34 cellular contexts compared by ENCODE assay signal in the genomic region with DNA sequence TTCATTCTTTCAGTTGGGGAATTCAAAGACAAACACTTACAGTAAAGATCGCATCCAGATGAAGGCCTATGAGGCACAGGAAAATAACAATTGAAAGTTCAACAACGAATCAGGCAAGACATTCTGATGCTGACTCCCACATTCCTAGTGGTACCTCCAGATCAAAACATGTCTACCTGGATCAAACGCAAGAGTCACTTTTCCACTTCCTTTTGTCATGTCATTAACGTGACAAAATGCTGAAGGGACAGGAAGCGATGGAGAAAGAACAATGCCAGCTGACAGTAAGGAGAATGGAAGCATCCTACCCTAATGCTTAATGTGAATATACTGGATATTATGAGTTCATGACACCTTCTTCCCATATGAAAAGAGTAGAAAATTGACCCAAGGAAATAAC.
"Had no signal": no experiment of that assay in that cellular context is flagged by ENCODE, and none has a peak within 500 bp of the region (broad histone marks: within the 10 kb centered on the region; RNA-seq: fewer than 3 reads in every experiment).

No MANE protein-coding gene starts in this region.

- H3K36me3 ChIP-seq: MG63 had no signal

- DNase-seq: Karpas-422, Kasumi-1, KG1, MG63, MM.1S, MV-4-11, NCI-H1048, NCI-H1092, NCI-H1092 treated with DMSO at 0.1 percent for 48 hours, NCI-H1105, NCI-H1105 treated with DMSO at 0.1 percent for 48 hours, NCI-H1417, NCI-H1417 treated with DMSO at 0.1 percent for 48 hours, NCI-H1436, NCI-H1436 treated with DMSO at 0.1 percent for 48 hours, NCI-H146, NCI-H1694, NCI-H1694 treated with DMSO at 0.1 percent for 48 hours, NCI-H187, NCI-H1930, NCI-H2029, NCI-H2029 treated with DMSO at 0.1 percent for 48 hours, NCI-H2081, NCI-H2081 treated with DMSO at 0.1 percent for 48 hours, NCI-H2107, NCI-H2171, NCI-H2171 treated with DMSO at 0.1 percent for 48 hours, NCI-H2227 treated with DMSO at 0.1 percent for 48 hours, NCI-H226, NCI-H345, NCI-H446, NCI-H446 treated with DMSO at 0.1 percent for 48 hours, NCI-H510A had no signal

- H3K9me3 ChIP-seq: MG63 had no signal

- H3K27ac ChIP-seq: KMS-11 had no signal

- H3K4me3 ChIP-seq: MG63 had no signal

- H3K4me2 ChIP-seq: KMS-11 had no signal

- H3K27me3 ChIP-seq: MG63 had no signal

- H3K9ac ChIP-seq: KMS-11 had no signal
